In genomic region chr20:32109392-32110172, GRCh38 we compare ENCODE assay signal across 8 cellular contexts. TPM values are rescaled to one million over a fixed set of nuclear protein-coding genes. Genes with fewer than 3 reads are reported as not detected.
DNase-seq lines count a peak whose midpoint lies in the region; ATAC-seq and TF ChIP-seq lines count a peak whose summit lies in the region.

Gene TM9SF4, plus strand, starts transcription at chr20:32109714. Its CDS starts 27 bp downstream, at chr20:32109741.

- ATAC-seq in effector memory CD8-positive, alpha-beta T cell (replicated peaks) = peak; percentile 88

- H3K4me3 Mint-ChIP-seq in effector memory CD8-positive, alpha-beta T cell = peak within 1 kb of the TSS; percentile 86 to 94

- no peaks in the 10 kb centered on the region for H3K27me3 Mint-ChIP-seq in effector memory CD8-positive, alpha-beta T cell

- peak; percentile 74 for DNase-seq in CMK (ENCODE audit: low read depth)
- peak; percentile 91 for DNase-seq in GM20000 (ENCODE audit: low spot score)
- peak; percentile 99 for DNase-seq in HT-29 (ENCODE audit: low spot score)
- peak; percentile 90 to 92 for DNase-seq in NOMO-1 (lab: John Stamatoyannopoulos, UW; ENCODE audit: unreplicated experiment in 2 of 2)
- DNase-seq in activated CD8-positive, alpha-beta memory T cell treated with anti-CD3 and anti-CD28 coated beads for 4 hours (ENCODE audit: low read depth in 2 of 2) = peak; percentile 77 to 79
- DNase-seq in effector memory CD8-positive, alpha-beta T cell = peak; percentile 88 to 93 (median 89)
- DNase-seq in medulla oblongata (ENCODE audit: extremely low spot score) = peak; percentile 97
- peak; percentile 82 for DNase-seq in stimulated activated CD8-positive, alpha-beta memory T cell treated with anti-CD3 and anti-CD28 coated beads, Interleukin-12 subunit alpha, Interleukin-12 subunit beta, amount 100 ng/mL, for 1 hour (ENCODE audit: low read depth)

- no peak for TF ChIP-seq CTCF in GM20000 (IDR thresholded peaks at IDR 0.05; ENCODE audit: extremely low read depth, missing control alignments)

- peak within 1 kb of the TSS; percentile 99 for H3K27ac Mint-ChIP-seq in effector memory CD8-positive, alpha-beta T cell

- no peaks in the 10 kb centered on the region for H3K9me3 Mint-ChIP-seq in effector memory CD8-positive, alpha-beta T cell

- peaks cover 24 to 40% of the 10 kb centered on the region in 2 donors for H3K4me1 Mint-ChIP-seq in effector memory CD8-positive, alpha-beta T cell (ENCODE audit: low read depth in 2 of 2)

- peaks cover 23% of the 10 kb centered on the region for H3K36me3 Mint-ChIP-seq in effector memory CD8-positive, alpha-beta T cell (ENCODE audit: insufficient read depth)

RNA-seq across cellular contexts. Expression of gene TM9SF4, which starts in this region (rescaled TPM):
- total RNA-seq in HT-29 (2014; rRNA removed; shearing (Covaris generic)) = 39.9 and 45.9 TPM in 2 replicates

Comparison
In these comparisons a context has a peak if more than half of its experiments do, and no peak if none do; other contexts are left out.
1. Peak in every context shown above with its lines: DNase-seq and ATAC-seq.